ENCODE assay signal across 14 cellular contexts in genomic region chr7:48627153-48627552, GRCh38.
DNase-seq lines count a peak whose midpoint lies in the region; ATAC-seq lines count a peak whose summit lies in the region.
"Had no signal": no experiment of that assay in that cellular context is flagged by ENCODE, and none has a peak within 500 bp of the region (broad histone marks: within the 10 kb centered on the region; RNA-seq: fewer than 3 reads in every experiment).

No MANE protein-coding gene starts in this region.

- peak overlapping the region; percentile 83 for H3K27ac Mint-ChIP-seq in activated CD4-positive, alpha-beta T cell treated with anti-CD3 and anti-CD28 coated beads, Interleukin-2, amount 10 ng/mL, durations not matched to agents 7 days and 5 days
- peak overlapping the region; percentile 49 for H3K27ac Mint-ChIP-seq in activated naive CD8-positive, alpha-beta T cell treated with anti-CD3 and anti-CD28 coated beads, Interleukin-2, amount 10 ng/mL, durations not matched to agents 7 days and 5 days
- no peak overlapping the region for H3K27ac Mint-ChIP-seq in activated naive CD8-positive, alpha-beta T cell treated with anti-CD3 and anti-CD28 coated beads for 36 hours
- H3K27ac Mint-ChIP-seq: CD8-positive, alpha-beta T cell; GM23338; H9 had no signal

- DNase-seq in activated CD4-positive, alpha-beta T cell treated with anti-CD3 and anti-CD28 coated beads, Interleukin-2, amount 10 ng/mL, durations not matched to agents 7 days and 5 days, result peak; percentile 29
- DNase-seq in activated CD4-positive, alpha-beta T cell treated with anti-CD3 and anti-CD28 coated beads for 4 hours, result no peak
- DNase-seq in activated naive CD8-positive, alpha-beta T cell treated with anti-CD3 and anti-CD28 coated beads, Interleukin-2, amount 10 ng/mL, durations not matched to agents 7 days and 5 days, result no peak
- DNase-seq in activated naive CD8-positive, alpha-beta T cell treated with anti-CD3 and anti-CD28 coated beads for 36 hours, result no peak
- no peak for DNase-seq in stimulated activated naive CD8-positive, alpha-beta T cell treated with anti-CD3 and anti-CD28 coated beads, Interleukin-15, Interleukin-2, amounts not matched to agents 100 U/mL and 50 U/mL, for 24 hours
- DNase-seq: C1 segment of cervical spinal cord; Caco-2; CD8-positive, alpha-beta T cell; DMS153; DND-41; H9 had no signal

- CTCF ChIA-PET in activated CD4-positive, alpha-beta T cell treated with anti-CD3 and anti-CD28 coated beads, Interleukin-2, amount 10 ng/mL, durations not matched to agents 7 days and 5 days (lab: Charles Lee), result interaction anchor here (0.7 kb wide), 1 partner anchor 11 kb away, joined by 3 read pairs; no protein-coding TSS in a partner anchor

- H3K9me3 Mint-ChIP-seq in activated CD4-positive, alpha-beta T cell treated with anti-CD3 and anti-CD28 coated beads, Interleukin-2, amount 10 ng/mL, durations not matched to agents 7 days and 5 days, result peaks cover 4% of the 10 kb centered on the region
- peaks cover 6% of the 10 kb centered on the region for H3K9me3 Mint-ChIP-seq in activated naive CD8-positive, alpha-beta T cell treated with anti-CD3 and anti-CD28 coated beads, Interleukin-2, amount 10 ng/mL, durations not matched to agents 7 days and 5 days
- H3K9me3 Mint-ChIP-seq in activated naive CD8-positive, alpha-beta T cell treated with anti-CD3 and anti-CD28 coated beads for 36 hours, result peaks cover 4% of the 10 kb centered on the region
- H3K9me3 Mint-ChIP-seq: CD8-positive, alpha-beta T cell had no signal

- H3K9me3 ChIP-seq in KOPT-K1 (ENCODE audit: insufficient read depth, low read length, poor library complexity, severe bottlenecking), result no peaks in the 10 kb centered on the region
- H3K9me3 ChIP-seq: Caco-2 had no signal

- peaks cover 2% of the 10 kb centered on the region for H3K36me3 Mint-ChIP-seq in activated CD4-positive, alpha-beta T cell treated with anti-CD3 and anti-CD28 coated beads, Interleukin-2, amount 10 ng/mL, durations not matched to agents 7 days and 5 days (ENCODE audit: low read depth)
- H3K36me3 Mint-ChIP-seq in activated naive CD8-positive, alpha-beta T cell treated with anti-CD3 and anti-CD28 coated beads, Interleukin-2, amount 10 ng/mL, durations not matched to agents 7 days and 5 days, result peaks cover 11% of the 10 kb centered on the region
- H3K36me3 Mint-ChIP-seq in activated naive CD8-positive, alpha-beta T cell treated with anti-CD3 and anti-CD28 coated beads for 36 hours, result no peaks in the 10 kb centered on the region
- H3K36me3 Mint-ChIP-seq: CD8-positive, alpha-beta T cell had no signal

- peak overlapping the region; percentile 68 for H3K27ac ChIP-seq in KOPT-K1 (ENCODE audit: low read depth, low read length, poor library complexity, severe bottlenecking)

- ATAC-seq in activated naive CD8-positive, alpha-beta T cell treated with anti-CD3 and anti-CD28 coated beads, Interleukin-2, amount 10 ng/mL, durations not matched to agents 7 days and 5 days (ENCODE audit: low read depth), result peak; percentile 70
- ATAC-seq in stimulated activated naive CD8-positive, alpha-beta T cell treated with anti-CD3 and anti-CD28 coated beads, Interleukin-15, Interleukin-2, amounts not matched to agents 100 U/mL and 50 U/mL, for 24 hours, result no peak
- ATAC-seq: CD8-positive, alpha-beta T cell; GM23338; HCT116 had no signal

- H3K27me3 Mint-ChIP-seq in activated CD4-positive, alpha-beta T cell treated with anti-CD3 and anti-CD28 coated beads, Interleukin-2, amount 10 ng/mL, durations not matched to agents 7 days and 5 days, result peaks cover 5% of the 10 kb centered on the region
- H3K27me3 Mint-ChIP-seq in activated naive CD8-positive, alpha-beta T cell treated with anti-CD3 and anti-CD28 coated beads, Interleukin-2, amount 10 ng/mL, durations not matched to agents 7 days and 5 days, result peaks cover 2% of the 10 kb centered on the region
- H3K27me3 Mint-ChIP-seq in activated naive CD8-positive, alpha-beta T cell treated with anti-CD3 and anti-CD28 coated beads for 36 hours, result peaks cover 3% of the 10 kb centered on the region

- POLR2A ChIA-PET in activated CD4-positive, alpha-beta T cell treated with anti-CD3 and anti-CD28 coated beads, Interleukin-2, amount 10 ng/mL, durations not matched to agents 7 days and 5 days (lab: Charles Lee), result no interaction called here
- POLR2A ChIA-PET in activated naive CD8-positive, alpha-beta T cell treated with anti-CD3 and anti-CD28 coated beads, Interleukin-2, amount 10 ng/mL, durations not matched to agents 7 days and 5 days (lab: Charles Lee), result no interaction called here

- H3K36me3 ChIP-seq in KOPT-K1 (ENCODE audit: insufficient read depth, low read length), result no peaks in the 10 kb centered on the region

- no peak overlapping the region for H3K4me3 Mint-ChIP-seq in activated CD4-positive, alpha-beta T cell treated with anti-CD3 and anti-CD28 coated beads, Interleukin-2, amount 10 ng/mL, durations not matched to agents 7 days and 5 days
- H3K4me3 Mint-ChIP-seq in activated naive CD8-positive, alpha-beta T cell treated with anti-CD3 and anti-CD28 coated beads, Interleukin-2, amount 10 ng/mL, durations not matched to agents 7 days and 5 days, result no peak overlapping the region
- no peak overlapping the region for H3K4me3 Mint-ChIP-seq in activated naive CD8-positive, alpha-beta T cell treated with anti-CD3 and anti-CD28 coated beads for 36 hours
- H3K4me3 Mint-ChIP-seq: CD8-positive, alpha-beta T cell; GM23338; H9 had no signal

- peaks cover 30% of the 10 kb centered on the region for H3K4me1 Mint-ChIP-seq in activated CD4-positive, alpha-beta T cell treated with anti-CD3 and anti-CD28 coated beads, Interleukin-2, amount 10 ng/mL, durations not matched to agents 7 days and 5 days
- peaks cover 5% of the 10 kb centered on the region for H3K4me1 Mint-ChIP-seq in activated naive CD8-positive, alpha-beta T cell treated with anti-CD3 and anti-CD28 coated beads, Interleukin-2, amount 10 ng/mL, durations not matched to agents 7 days and 5 days
- H3K4me1 Mint-ChIP-seq in activated naive CD8-positive, alpha-beta T cell treated with anti-CD3 and anti-CD28 coated beads for 36 hours, result peaks cover 2% of the 10 kb centered on the region
